8 cellular contexts compared by ENCODE assay signal in the genomic region with DNA sequence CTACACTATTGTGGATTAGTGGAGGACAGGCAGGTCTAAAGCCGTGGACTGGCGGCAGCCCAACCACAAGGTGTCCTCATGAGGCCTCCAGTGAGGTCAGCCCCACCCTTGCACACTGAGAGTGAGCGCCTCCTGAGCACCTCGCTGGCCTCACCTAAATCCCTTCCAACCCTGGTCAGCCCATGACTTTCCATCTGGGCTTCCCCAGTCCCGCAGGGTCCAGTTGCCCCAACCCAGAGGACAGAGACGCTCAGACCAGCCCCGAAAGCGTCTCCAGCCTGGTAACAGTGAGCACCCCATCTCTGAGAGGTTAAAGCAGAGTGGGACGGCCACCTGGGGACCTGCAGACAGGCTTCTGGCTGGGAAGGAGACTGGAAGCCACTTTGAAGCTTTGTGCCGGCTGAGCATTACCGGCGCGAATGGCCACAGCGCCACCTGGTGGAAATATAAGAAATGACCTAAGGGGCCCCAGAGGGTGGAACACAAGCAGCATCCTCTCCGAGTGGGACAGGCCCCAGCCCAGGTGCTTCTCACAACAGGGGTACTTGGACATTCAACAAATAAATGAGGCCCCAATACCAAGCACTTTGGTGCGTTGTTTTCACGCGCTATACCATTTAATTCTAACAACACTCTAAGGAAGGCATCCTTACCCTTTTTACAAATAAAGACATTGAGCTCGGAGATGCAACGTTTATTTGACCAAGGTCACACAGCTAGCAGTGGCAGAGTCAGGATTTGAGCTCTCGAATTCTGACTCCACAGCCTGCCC.
DNase-seq lines count a peak whose midpoint lies in the region; ATAC-seq, FAIRE-seq and TF ChIP-seq lines count a peak whose summit lies in the region.

No MANE protein-coding gene starts in this region.

- H3K27ac Mint-ChIP-seq in activated T-helper 2 cell treated with anti-CD3 and anti-CD28 coated beads, Interferon-gamma antibody, Interleukin-2, Interleukin-4, amounts not matched to agents 10 μg/mL and 5 μg/mL and 100 μg/mL, durations not matched to agents 14 hours and 24 hours and 36 hours: no peak overlapping the region
- no peak overlapping the region for H3K27ac Mint-ChIP-seq in osteocyte (ENCODE audit: unreplicated experiment)

- TF ChIP-seq CTCF in RWPE1 (conservative IDR thresholded peaks at IDR 0.05; ENCODE audit: low read depth): peak; percentile 98
- peak; percentile 90 for TF ChIP-seq CTCF in osteocyte (IDR thresholded peaks at IDR 0.05)
- peak; percentile 85 to 88 for TF ChIP-seq CTCF in tibial artery (IDR thresholded peaks at IDR 0.05)

- H3K27me3 Mint-ChIP-seq in activated T-helper 2 cell treated with anti-CD3 and anti-CD28 coated beads, Interferon-gamma antibody, Interleukin-2, Interleukin-4, amounts not matched to agents 10 μg/mL and 5 μg/mL and 100 μg/mL, durations not matched to agents 14 hours and 24 hours and 36 hours (ENCODE audit: low read depth): peaks cover 3% of the 10 kb centered on the region
- peaks cover 5% of the 10 kb centered on the region for H3K27me3 Mint-ChIP-seq in osteocyte (ENCODE audit: unreplicated experiment)

- POLR2A ChIA-PET in RWPE1 (lab: Yijun Ruan, JAX; ENCODE audit: low non-redundant PET): interaction anchor here (0.6 to 0.7 kb wide), 3 partner anchors 12 to 835 kb away, joined by 3 to 4 read pairs (median 3); no protein-coding TSS in a partner anchor

- no peak overlapping the region for H3K27ac ChIP-seq in RWPE1
- H3K27ac ChIP-seq in tibial artery: no peak overlapping the region

- intact Hi-C loops in activated T-helper 2 cell treated with anti-CD3 and anti-CD28 coated beads, Interferon-gamma antibody, Interleukin-2, Interleukin-4, amounts not matched to agents 10 μg/mL and 5 μg/mL and 100 μg/mL, durations not matched to agents 14 hours and 24 hours and 36 hours (cut with micrococcal nuclease): loop anchor here (1.0 to 5.0 kb wide), 2 partner anchors 206 to 222 kb away; no protein-coding TSS in a partner anchor
- intact Hi-C loops in tibial artery (cut with DNase I; ENCODE audit: low total_unique reads): loop anchor here (10.0 kb wide), 1 partner anchor 132 kb away; no protein-coding TSS in a partner anchor

- peaks cover 11% of the 10 kb centered on the region for H3K4me1 Mint-ChIP-seq in activated T-helper 2 cell treated with anti-CD3 and anti-CD28 coated beads, Interferon-gamma antibody, Interleukin-2, Interleukin-4, amounts not matched to agents 10 μg/mL and 5 μg/mL and 100 μg/mL, durations not matched to agents 14 hours and 24 hours and 36 hours (ENCODE audit: low read depth)
- no peaks in the 10 kb centered on the region for H3K4me1 Mint-ChIP-seq in osteocyte (ENCODE audit: unreplicated experiment)

- FAIRE-seq in frontal cortex (lab: Jason Lieb, UNC): no peak

- no peak overlapping the region for H3K4me3 ChIP-seq in tibial artery

- peaks cover 0 to 13% (median 3%) of the 10 kb centered on the region in 4 donors for H3K4me1 ChIP-seq in tibial artery

- H3K9me3 Mint-ChIP-seq in activated T-helper 2 cell treated with anti-CD3 and anti-CD28 coated beads, Interferon-gamma antibody, Interleukin-2, Interleukin-4, amounts not matched to agents 10 μg/mL and 5 μg/mL and 100 μg/mL, durations not matched to agents 14 hours and 24 hours and 36 hours: no peaks in the 10 kb centered on the region
- H3K9me3 Mint-ChIP-seq in osteocyte (ENCODE audit: unreplicated experiment): no peaks in the 10 kb centered on the region

- ATAC-seq in GM19372 (IDR thresholded peaks at IDR 0.05; ENCODE audit: low read depth, unreplicated experiment): peak; percentile 60

- H3K9me3 ChIP-seq in tibial artery: no peaks in the 10 kb centered on the region

- CTCF ChIA-PET in RWPE1 (lab: Yijun Ruan, JAX): interaction anchor here (0.5 to 2.4 kb wide), 76 partner anchors 9 to 1934 kb away, joined by 3 to 39 read pairs (median 4); a partner anchor contains a TSS

- DNase-seq in Ammon's horn (ENCODE audit: low spot score) (peak; percentile 76), LHCN-M2 (ENCODE audit: low read depth) (peak; percentile 40), RWPE1 (ENCODE audit: low spot score) (peak; percentile 92), frontal cortex (ENCODE audit: low spot score in 2 of 2) (peak; percentile 26 to 71), osteocyte (ENCODE audit: extremely low spot score, unreplicated experiment) (peak; percentile 92), tibial artery (peak; percentile 47 to 77)
- peak; percentile 64 for DNase-seq in activated T-helper 2 cell treated with anti-CD3 and anti-CD28 coated beads, Interferon-gamma antibody, Interleukin-2, Interleukin-4, amounts not matched to agents 10 μg/mL and 5 μg/mL and 100 μg/mL, durations not matched to agents 14 hours and 24 hours and 36 hours (ENCODE audit: low spot score)

- peaks cover 0 to 3% of the 10 kb centered on the region in 2 donors for H3K27me3 ChIP-seq in tibial artery

- no peak overlapping the region for H3K4me3 Mint-ChIP-seq in activated T-helper 2 cell treated with anti-CD3 and anti-CD28 coated beads, Interferon-gamma antibody, Interleukin-2, Interleukin-4, amounts not matched to agents 10 μg/mL and 5 μg/mL and 100 μg/mL, durations not matched to agents 14 hours and 24 hours and 36 hours (ENCODE audit: low read depth)
- no peak overlapping the region for H3K4me3 Mint-ChIP-seq in osteocyte (ENCODE audit: unreplicated experiment)

- no peaks in the 10 kb centered on the region for H3K36me3 Mint-ChIP-seq in activated T-helper 2 cell treated with anti-CD3 and anti-CD28 coated beads, Interferon-gamma antibody, Interleukin-2, Interleukin-4, amounts not matched to agents 10 μg/mL and 5 μg/mL and 100 μg/mL, durations not matched to agents 14 hours and 24 hours and 36 hours (ENCODE audit: low read depth)
- no peaks in the 10 kb centered on the region for H3K36me3 Mint-ChIP-seq in osteocyte (ENCODE audit: unreplicated experiment)

- no peaks in the 10 kb centered on the region for H3K36me3 ChIP-seq in tibial artery

Comparison
In these comparisons a context has a peak if more than half of its experiments do, and no peak if none do; other contexts are left out.
1. DNase-seq: peak in every context shown above with its lines; median percentile 92 in RWPE1; 92 in osteocyte; 76 in Ammon's horn; 64 in activated T-helper 2 cell treated with anti-CD3 and anti-CD28 coated beads, Interferon-gamma antibody, Interleukin-2, Interleukin-4, amounts not matched to agents 10 μg/mL and 5 μg/mL and 100 μg/mL, durations not matched to agents 14 hours and 24 hours and 36 hours; 62 in tibial artery; 48 in frontal cortex; 40 in LHCN-M2.